ENCODE assay signal across 18 cellular contexts in genomic region chr1:25809283-25809926, GRCh38. TPM values are rescaled to one million over a fixed set of nuclear protein-coding genes. Genes with fewer than 3 reads are reported as not detected.
DNase-seq lines count a peak whose midpoint lies in the region; ATAC-seq, FAIRE-seq and TF ChIP-seq lines count a peak whose summit lies in the region.
"Had no signal": no experiment of that assay in that cellular context is flagged by ENCODE, and none has a peak within 500 bp of the region (broad histone marks: within the 10 kb centered on the region; RNA-seq: fewer than 3 reads in every experiment).

No MANE protein-coding gene starts in this region.

- no peaks in the 10 kb centered on the region for H3K27me3 Mint-ChIP-seq in T-cell

- POLR2A ChIA-PET in T-cell (lab: Charles Lee): no interaction called here

- FAIRE-seq in GM18507 (lab: Jason Lieb, UNC) (peak; percentile 77), kidney (lab: Jason Lieb, UNC) (no peak)
- FAIRE-seq: urothelium cell line had no signal

- no peak overlapping the region for H3K9ac ChIP-seq in kidney (ENCODE audit: low read length in 2 of 2)

- H3K4me3 Mint-ChIP-seq in T-cell: no peak overlapping the region

- H3K36me3 Mint-ChIP-seq in T-cell: peaks cover 18% of the 10 kb centered on the region

- H3K4me3 ChIP-seq in kidney (ENCODE audit: low read length in 2 of 2): no peak overlapping the region
- H3K4me3 ChIP-seq: heart right ventricle, ovary, skin epidermis had no signal

- H3K27ac Mint-ChIP-seq in T-cell: peak overlapping the region in 1 of 2 donors; percentile 34

- peak overlapping the region; percentile 93 for H3K27ac ChIP-seq in C4-2B
- no peak overlapping the region for H3K27ac ChIP-seq in kidney (ENCODE audit: low read depth in 2 of 2, low read length in 2 of 2)
- H3K27ac ChIP-seq: ovary, WERI-Rb-1 had no signal

- H3K9me3 Mint-ChIP-seq in T-cell: no peaks in the 10 kb centered on the region

- DNase-seq in GM18507 (ENCODE audit: extremely low spot score, insufficient read length, low read depth): peak; percentile 30
- DNase-seq in OCI-M1 (lab: John Stamatoyannopoulos, UW): peak; percentile 37
- peak; percentile 77 for DNase-seq in kidney
- DNase-seq in ACHN: no peak
- DNase-seq in T-cell: no peak
- DNase-seq in NCI-H510A (lab: John Stamatoyannopoulos, UW): no peak
- DNase-seq in NCI-H1930 (lab: John Stamatoyannopoulos, UW): no peak
- DNase-seq: activated naive CD4-positive, alpha-beta T cell; heart right ventricle; NCI-H2029 treated with DMSO at 0.1 percent for 48 hours; NCI-H82; SHP77 treated with DMSO at 0.1 percent for 48 hours; stimulated activated naive CD4-positive, alpha-beta T cell treated with Interleukin-2 at 50 U/mL for 16 hours; WERI-Rb-1 had no signal

- intact Hi-C loops in kidney (cut with DNase I): no loop called here

- in situ Hi-C loops in ACHN (cut with HindIII; ENCODE audit: low pct_ligation_motif_present, low pct_unique_long_range_greater_than_20kb, low sequenced_read_pairs): no loop called here

- H3K4me1 ChIP-seq in kidney (ENCODE audit: control insufficient read depth in 1 of 2, insufficient read depth in 1 of 2, low read depth in 1 of 2, low read length in 2 of 2): peaks cover 0 to 12% of the 10 kb centered on the region in 2 donors

- no peak for ATAC-seq in T-cell (replicated peaks in 1 of 4)

- CTCF ChIA-PET in T-cell (lab: Charles Lee): interaction anchor here (0.6 to 1.7 kb wide), 5 partner anchors 191 to 305 kb away, joined by 3 to 9 read pairs (median 5); no protein-coding TSS in a partner anchor

- TF ChIP-seq CTCF in C4-2B (conservative IDR thresholded peaks at IDR 0.05): no peak
- no peak for TF ChIP-seq CTCF in kidney (IDR thresholded peaks at IDR 0.05; ENCODE audit: borderline replicate concordance, extremely low read depth, insufficient read depth)

- peaks cover 3 to 14% of the 10 kb centered on the region in 2 donors for H3K36me3 ChIP-seq in kidney (ENCODE audit: control insufficient read depth in 1 of 2, insufficient read depth in 2 of 2, low read length in 2 of 2)
- H3K36me3 ChIP-seq: ovary had no signal

- no peaks in the 10 kb centered on the region for H3K9me3 ChIP-seq in kidney (ENCODE audit: control insufficient read depth in 1 of 2, low read length in 2 of 2)
- H3K9me3 ChIP-seq: heart right ventricle, ovary had no signal

- H3K4me1 Mint-ChIP-seq in T-cell: peaks cover 10 to 15% (median 11%) of the 10 kb centered on the region in 3 donors

RNA-seq across cellular contexts. Expression of gene SELENON, which starts 9.4 kb away (rescaled TPM):
- total RNA-seq in kidney (116 TPM), T-cell (10 to 100 TPM; 22.4 to 28.9 (median 25.9) TPM)
- polyA plus RNA-seq in kidney (ENCODE audit: insufficient read depth, low read depth, low replicate concordance): 69.3 TPM

RNA-seq across cellular contexts. Expression of gene MTFR1L, which starts 10.3 kb away (rescaled TPM):
- total RNA-seq in kidney (66.6 TPM), T-cell (10 to 100 TPM; 39.6 to 48.1 (median 41.6) TPM)
- 108 TPM for polyA plus RNA-seq in kidney (ENCODE audit: insufficient read depth, low read depth, low replicate concordance)

RNA-seq across cellular contexts. Expression of gene AUNIP, which starts 49.9 kb away (rescaled TPM):
- total RNA-seq in kidney: 0.38 TPM
- not detected for polyA plus RNA-seq in kidney (ENCODE audit: insufficient read depth, low read depth, low replicate concordance)
- total RNA-seq in T-cell: under 1 TPM in 2 of 5 donors, not detected in 3; 0.20 to 0.35 TPM

Comparison
In these comparisons a context has a peak if more than half of its experiments do, and no peak if none do; other contexts are left out.
1. DNase-seq: peak in GM18507 (single experiment), OCI-M1 (single experiment) and kidney (single experiment); none in ACHN (single experiment), T-cell (0 of 34), NCI-H510A (single experiment) and NCI-H1930 (0 of 2).